ENCODE assay signal across 15 cellular contexts in genomic region chr9:20309209-20309608, GRCh38.
DNase-seq lines count a peak whose midpoint lies in the region; TF ChIP-seq lines count a peak whose summit lies in the region.
"Had no signal": no experiment of that assay in that cellular context is flagged by ENCODE, and none has a peak within 500 bp of the region (broad histone marks: within the 10 kb centered on the region; RNA-seq: fewer than 3 reads in every experiment).

No MANE protein-coding gene starts in this region.

- no peaks in the 10 kb centered on the region for H4K20me1 ChIP-seq in Karpas-422 (ENCODE audit: insufficient read depth, low read depth, low read length)

- H3K9me2 ChIP-seq in Karpas-422 (replicated peaks; ENCODE audit: insufficient read depth, low read length): no peaks in the 10 kb centered on the region

- no peak overlapping the region for H2AFZ ChIP-seq in Karpas-422 (ENCODE audit: low read length)
- H2AFZ ChIP-seq: GM23338 had no signal

- WGBS in endodermal cell (ENCODE audit: insufficient coverage in 1 of 2, insufficient read length in 1 of 2), 2 experiments: 97% methylated on average over 3 of the region's 3 CpGs; no CpG with 5 or more reads in 1 of the 2 experiments

- no peak overlapping the region for H3K4me3 Mint-ChIP-seq in endodermal cell
- H3K4me3 Mint-ChIP-seq in nephron: no peak overlapping the region
- H3K4me3 Mint-ChIP-seq in type B pancreatic cell: no peak overlapping the region
- H3K4me3 Mint-ChIP-seq: B cell; CD4-positive, alpha-beta memory T cell; GM23338; H9 had no signal

- H3K4me2 ChIP-seq in Karpas-422 (ENCODE audit: low read depth, low read length, poor library complexity, severe bottlenecking): no peak overlapping the region
- H3K4me2 ChIP-seq: GM23338 had no signal

- TF ChIP-seq CTCF in endodermal cell (conservative IDR thresholded peaks at IDR 0.05): no peak
- TF ChIP-seq CTCF in nephron (IDR thresholded peaks at IDR 0.05; ENCODE audit: unreplicated experiment in 3 of 3): no peak
- TF ChIP-seq CTCF in type B pancreatic cell (conservative IDR thresholded peaks at IDR 0.05): no peak

- H3K36me3 Mint-ChIP-seq in endodermal cell (ENCODE audit: low read depth) (no peaks in the 10 kb centered on the region), nephron (ENCODE audit: low read depth) (no peaks in the 10 kb centered on the region), type B pancreatic cell (no peaks in the 10 kb centered on the region)
- H3K36me3 Mint-ChIP-seq: CD4-positive, alpha-beta memory T cell had no signal

- H3K27ac Mint-ChIP-seq in endodermal cell (no peak overlapping the region), nephron (peak overlapping the region; percentile 13 to 69 (median 44)), type B pancreatic cell (peak overlapping the region; percentile 17)
- H3K27ac Mint-ChIP-seq: B cell, GM23338, H9 had no signal

- H3K9me3 ChIP-seq in endodermal cell (ENCODE audit: control insufficient read depth, low read length) (no peaks in the 10 kb centered on the region), Karpas-422 (ENCODE audit: low read length) (no peaks in the 10 kb centered on the region)

- peaks cover 13% of the 10 kb centered on the region for H3K4me1 Mint-ChIP-seq in endodermal cell
- H3K4me1 Mint-ChIP-seq in nephron: peaks cover 35% of the 10 kb centered on the region
- peaks cover 1% of the 10 kb centered on the region for H3K4me1 Mint-ChIP-seq in type B pancreatic cell (ENCODE audit: unreplicated experiment)
- H3K4me1 Mint-ChIP-seq: B cell had no signal

- H3K9ac ChIP-seq in endodermal cell (ENCODE audit: extremely low read depth, low read length, poor library complexity, severe bottlenecking): no peak overlapping the region
- no peak overlapping the region for H3K9ac ChIP-seq in Karpas-422 (ENCODE audit: low read length)

- H3K79me2 ChIP-seq in Karpas-422 (ENCODE audit: low read length): no peaks in the 10 kb centered on the region

- H3K27me3 Mint-ChIP-seq in endodermal cell (ENCODE audit: insufficient read depth) (no peaks in the 10 kb centered on the region), nephron (ENCODE audit: low read depth) (no peaks in the 10 kb centered on the region), type B pancreatic cell (peaks cover 2% of the 10 kb centered on the region)
- H3K27me3 Mint-ChIP-seq: CD4-positive, alpha-beta memory T cell had no signal

- H3K9me3 Mint-ChIP-seq in endodermal cell (no peaks in the 10 kb centered on the region), nephron (peaks cover 3% of the 10 kb centered on the region), type B pancreatic cell (peaks cover 6% of the 10 kb centered on the region)
- H3K9me3 Mint-ChIP-seq: CD4-positive, alpha-beta memory T cell; GM23338; H9 had no signal

- H3K27me3 ChIP-seq in endodermal cell (ENCODE audit: control insufficient read depth, insufficient read depth, low read length, poor library complexity, severe bottlenecking): no peaks in the 10 kb centered on the region
- no peaks in the 10 kb centered on the region for H3K27me3 ChIP-seq in Karpas-422 (ENCODE audit: low read length)

- H3K4me3 ChIP-seq in endodermal cell (ENCODE audit: low read length) (no peak overlapping the region), Karpas-422 (ENCODE audit: low read length) (no peak overlapping the region)
- H3K4me3 ChIP-seq: GM23338 had no signal

- H3K4me1 ChIP-seq in endodermal cell (ENCODE audit: control insufficient read depth, insufficient read depth, low read length) (peaks cover 3% of the 10 kb centered on the region), Karpas-422 (ENCODE audit: low read length) (no peaks in the 10 kb centered on the region)

- H3K27ac ChIP-seq in endodermal cell (ENCODE audit: low read depth, low read length) (no peak overlapping the region), Karpas-422 (ENCODE audit: low read length) (no peak overlapping the region)

- H3K36me3 ChIP-seq in endodermal cell (ENCODE audit: control insufficient read depth, insufficient read depth, low read length) (no peaks in the 10 kb centered on the region), Karpas-422 (ENCODE audit: insufficient read depth, low read length) (no peaks in the 10 kb centered on the region)

- DNase-seq in AG08396 (ENCODE audit: low spot score): peak; percentile 26
- DNase-seq in endodermal cell: peak; percentile 30
- DNase-seq in type B pancreatic cell (ENCODE audit: extremely low spot score, unreplicated experiment): no peak
- DNase-seq in stimulated activated CD8-positive, alpha-beta memory T cell treated with anti-CD3 and anti-CD28 coated beads, Interleukin-4, amount 100 ng/mL, for 48 hours: no peak
- no peak for DNase-seq in Karpas-422
- DNase-seq in DMS153 treated with DMSO at 0.1 percent for 48 hours (lab: John Stamatoyannopoulos, UW; ENCODE audit: unreplicated experiment): no peak
- DNase-seq: 8988T; C1 segment of cervical spinal cord; CD4-positive, alpha-beta memory T cell; DMS79 treated with DMSO at 0.1 percent for 48 hours; EL; H9 had no signal

Comparison
In these comparisons a context has a peak if more than half of its experiments do, and no peak if none do; other contexts are left out.
1. DNase-seq: peak in AG08396 (single experiment) and endodermal cell (single experiment); none in type B pancreatic cell (single experiment), stimulated activated CD8-positive, alpha-beta memory T cell treated with anti-CD3 and anti-CD28 coated beads, Interleukin-4, amount 100 ng/mL, for 48 hours (single experiment), Karpas-422 (single experiment) and DMS153 treated with DMSO at 0.1 percent for 48 hours (single experiment).